ENCODE assay signal across 8 cellular contexts in the genomic region with DNA sequence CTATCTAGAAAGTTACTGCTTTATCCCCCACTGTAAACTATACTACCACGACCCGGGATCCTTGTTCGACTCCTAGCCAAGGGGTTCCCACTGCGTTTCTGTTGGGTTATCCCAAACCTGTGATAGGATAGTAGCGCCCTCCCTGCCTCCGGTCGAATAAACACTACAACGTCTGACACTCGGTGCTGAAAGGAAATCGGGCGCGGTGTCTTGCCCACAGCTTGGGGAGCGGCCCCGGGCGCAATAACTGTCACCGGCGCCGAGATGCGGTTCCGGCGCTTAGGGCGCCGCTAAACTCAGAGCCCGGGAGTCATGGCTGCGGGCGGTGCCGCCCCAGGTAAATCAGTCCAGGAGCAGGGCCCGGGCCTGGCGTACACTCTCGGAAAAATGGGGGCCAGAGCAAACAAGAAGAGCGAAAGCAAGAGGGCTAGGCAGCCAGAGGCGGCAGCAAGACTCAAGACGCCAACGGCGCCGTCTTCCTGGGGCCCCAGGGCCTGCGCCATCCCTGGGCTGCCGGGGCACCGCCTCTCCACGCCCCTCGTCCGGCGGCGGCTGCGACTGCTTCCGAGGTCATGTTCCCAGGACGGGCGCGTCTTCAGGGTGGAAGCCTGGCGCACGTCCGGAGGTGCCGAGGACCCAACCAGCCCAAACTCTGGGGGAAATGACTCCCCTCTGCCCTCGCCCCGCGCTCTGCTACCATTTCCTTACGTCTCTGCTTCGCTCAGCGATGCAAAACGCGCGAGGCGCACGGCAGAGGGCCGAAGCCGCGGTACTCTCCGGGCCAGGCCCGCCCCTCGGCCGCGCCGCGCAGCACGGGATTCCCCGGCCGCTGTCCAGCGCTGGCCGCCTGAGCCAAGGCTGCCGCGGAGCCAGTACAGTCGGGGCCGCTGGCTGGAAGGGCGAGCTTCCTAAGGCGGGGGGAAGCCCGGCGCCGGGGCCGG. TPM values are rescaled to one million over a fixed set of nuclear protein-coding genes. Genes with fewer than 3 reads are reported as not detected.
DNase-seq lines count a peak whose midpoint lies in the region; ATAC-seq, FAIRE-seq and TF ChIP-seq lines count a peak whose summit lies in the region.

A gene (plus strand): TSS at position 575 of the 941 bp plus-strand sequence. CDS start 87 bp downstream, at position 662.

- H2AFZ ChIP-seq in IMR-90 (replicated peaks; ENCODE audit: low read length, poor library complexity): peak within 1 kb of the TSS; percentile 96

- peak; percentile 23 for DNase-seq in DMS79 (lab: John Stamatoyannopoulos, UW)
- peak; percentile 74 for DNase-seq in IMR-90
- peak; percentile 76 to 78 for DNase-seq in SJCRH30
- DNase-seq in activated naive CD4-positive, alpha-beta T cell (lab: John Stamatoyannopoulos, UW): peak; percentile 48 to 72 (median 61)
- DNase-seq in frontal cortex (ENCODE audit: low spot score in 2 of 2): peak; percentile 78
- peak; percentile 84 for DNase-seq in superior temporal gyrus (ENCODE audit: extremely low spot score)

- H2AK9ac ChIP-seq in IMR-90 (replicated peaks; ENCODE audit: low read depth, low read length, poor library complexity): peak within 1 kb of the TSS; percentile 99

- TF ChIP-seq POLR2A in IMR-90 (IDR thresholded peaks at IDR 0.05; ENCODE audit: low read depth, low read length): peak; percentile 70; the same call in 1 of the 2 replicates

- peak within 1 kb of the TSS; percentile 99 for H2BK120ac ChIP-seq in IMR-90 (ENCODE audit: low read depth, low read length)

- peak within 1 kb of the TSS; percentile 84; the same call in 1 of the 2 replicates for H2AK5ac ChIP-seq in IMR-90 (ENCODE audit: low read depth, low read length)

- H3K27ac ChIP-seq in IMR-90 (ENCODE audit: insufficient read depth, low read length): peak within 1 kb of the TSS; percentile 90
- peak within 1 kb of the TSS; percentile 95 for H3K27ac ChIP-seq in SJCRH30
- H3K27ac ChIP-seq in neutrophil: peak within 1 kb of the TSS; percentile 92

- TF ChIP-seq RAD21 in IMR-90 (IDR thresholded peaks at IDR 0.05; ENCODE audit: low read length): no peak

- peak within 1 kb of the TSS; percentile 57 to 100 for H4K8ac ChIP-seq in IMR-90 (ENCODE audit: low read depth in 2 of 2, low read length in 2 of 2)

- CTCF ChIA-PET in IMR-90 (lab: Yijun Ruan, JAX): no interaction called here

- peaks cover 7% of the 10 kb centered on the region for H3K36me3 ChIP-seq in IMR-90 (ENCODE audit: control insufficient read depth, insufficient read depth, low read length)
- H3K36me3 ChIP-seq in SJCRH30: peaks cover 2% of the 10 kb centered on the region; the same call in 1 of the 2 replicates
- no peaks in the 10 kb centered on the region for H3K36me3 ChIP-seq in neutrophil

- peak within 1 kb of the TSS; percentile 95 for H2BK5ac ChIP-seq in IMR-90 (ENCODE audit: low read depth, low read length, poor library complexity, severe bottlenecking)

- peak within 1 kb of the TSS; percentile 27; the same call in 1 of the 3 replicates for H2BK15ac ChIP-seq in IMR-90 (ENCODE audit: low read depth, low read length)

- H3K79me1 ChIP-seq in IMR-90 (ENCODE audit: low read depth in 1 of 2, low read length in 2 of 2): peaks cover 6 to 40% of the 10 kb centered on the region in 2 experiments; a peak in 3 of 4 replicates

- peaks cover 10% of the 10 kb centered on the region for H4K20me1 ChIP-seq in IMR-90 (ENCODE audit: insufficient read depth, low read length)

- peak within 1 kb of the TSS; percentile 100 for H3K14ac ChIP-seq in IMR-90 (replicated peaks; ENCODE audit: low read depth, low read length)

- H4K91ac ChIP-seq in IMR-90 (ENCODE audit: insufficient read depth, low read depth, low read length): peak within 1 kb of the TSS; percentile 97

- H3K18ac ChIP-seq in IMR-90 (ENCODE audit: low read depth, low read length): peak within 1 kb of the TSS; percentile 99

- peak within 1 kb of the TSS; percentile 91 for H3K9ac ChIP-seq in IMR-90 (ENCODE audit: low read depth, low read length)

- TSS peak; percentile 42 for BruUV-seq in IMR-90 (replicated peaks; lab: Mats Ljungman, UMichigan)

- H3K4me2 ChIP-seq in IMR-90 (ENCODE audit: low read depth, low read length): peak within 1 kb of the TSS; percentile 96

- in situ Hi-C loops in IMR-90 (cut with MboI; ENCODE audit: low sequenced_read_pairs): no loop called here

- H2BK20ac ChIP-seq in IMR-90 (ENCODE audit: low read depth, low read length): peak within 1 kb of the TSS; percentile 98

- peak within 1 kb of the TSS; percentile 99 for H3K4ac ChIP-seq in IMR-90 (ENCODE audit: low read depth, low read length)

- H3K27me3 ChIP-seq in IMR-90 (ENCODE audit: control insufficient read depth, insufficient read depth, low read length): no peaks in the 10 kb centered on the region
- H3K27me3 ChIP-seq in SJCRH30: no peaks in the 10 kb centered on the region
- H3K27me3 ChIP-seq in neutrophil: no peaks in the 10 kb centered on the region

- intact Hi-C loops in IMR-90 (cut with micrococcal nuclease): no loop called here

- peak within 1 kb of the TSS; percentile 99 for H3K23ac ChIP-seq in IMR-90 (ENCODE audit: low read depth, low read length)

- WGBS in IMR-90 (ENCODE audit: extremely low coverage in 2 of 2, insufficient read length in 1 of 2), 2 experiments: 1% methylated on average over 40 of the region's 89 CpGs; no CpG with 5 or more reads in 1 of the 2 experiments

- H4K5ac ChIP-seq in IMR-90 (ENCODE audit: low read depth, low read length): peak within 1 kb of the TSS; percentile 97

- H3K9me1 ChIP-seq in IMR-90 (ENCODE audit: insufficient read depth, low read length): peaks cover 4% of the 10 kb centered on the region

- peak within 1 kb of the TSS; percentile 95 for H3K4me3 ChIP-seq in IMR-90 (ENCODE audit: insufficient read depth, low read depth, low read length)
- H3K4me3 ChIP-seq in SJCRH30: peak within 1 kb of the TSS; percentile 93
- peak within 1 kb of the TSS; percentile 74 to 90 for H3K4me3 ChIP-seq in neutrophil (ENCODE audit: low read depth in 1 of 2, low read length in 1 of 2)

- peak; percentile 16; the same call in 1 of the 2 replicates for TF ChIP-seq CTCF in IMR-90 (conservative IDR thresholded peaks at IDR 0.05; ENCODE audit: low read depth, low read length)
- no peak for TF ChIP-seq CTCF in neutrophil (IDR thresholded peaks at IDR 0.05)

- no peak for FAIRE-seq in frontal cortex (lab: Jason Lieb, UNC)

- ATAC-seq in GM21529 (IDR thresholded peaks at IDR 0.05; ENCODE audit: unreplicated experiment) (peak; percentile 82), IMR-90 (ENCODE audit: low read depth) (peak; percentile 91)

- POLR2A ChIA-PET in IMR-90 (lab: Charles Lee; ENCODE audit: unreplicated experiment): interaction anchor here (0.6 kb wide), 1 partner anchor 752 kb away, joined by 3 read pairs; no protein-coding TSS in a partner anchor

- H3K9me3 ChIP-seq in IMR-90 (ENCODE audit: control insufficient read depth, insufficient read depth, low read length) (no peaks in the 10 kb centered on the region), SJCRH30 (replicated peaks) (no peaks in the 10 kb centered on the region), neutrophil (no peaks in the 10 kb centered on the region)

- H3K56ac ChIP-seq in IMR-90 (ENCODE audit: extremely low read depth, insufficient read depth, low read length): peak within 1 kb of the TSS; percentile 88

- H3K4me1 ChIP-seq in IMR-90 (ENCODE audit: control insufficient read depth, insufficient read depth, low read length) (peaks cover 3% of the 10 kb centered on the region), SJCRH30 (peaks cover 3% of the 10 kb centered on the region; the same call in 1 of the 2 replicates), neutrophil (ENCODE audit: control insufficient read depth in 1 of 2, insufficient read depth in 1 of 2, low read depth in 1 of 2, low read length in 1 of 2) (peaks cover 38 to 66% of the 10 kb centered on the region in 2 experiments)

- dilution Hi-C loops in IMR-90 (cut with HindIII; ENCODE audit: low sequenced_read_pairs, unreplicated experiment): no loop called here

TF ChIP-seq in IMR-90, 13 proteins besides CTCF, POLR2A, EP300 and RAD21 (continues in another document):
- TF ChIP-seq BHLHE40 (IDR thresholded peaks at IDR 0.05; ENCODE audit: low read depth, low read length): peak; percentile 71; the same call in 1 of the 2 replicates
- TF ChIP-seq, protein P1, sequence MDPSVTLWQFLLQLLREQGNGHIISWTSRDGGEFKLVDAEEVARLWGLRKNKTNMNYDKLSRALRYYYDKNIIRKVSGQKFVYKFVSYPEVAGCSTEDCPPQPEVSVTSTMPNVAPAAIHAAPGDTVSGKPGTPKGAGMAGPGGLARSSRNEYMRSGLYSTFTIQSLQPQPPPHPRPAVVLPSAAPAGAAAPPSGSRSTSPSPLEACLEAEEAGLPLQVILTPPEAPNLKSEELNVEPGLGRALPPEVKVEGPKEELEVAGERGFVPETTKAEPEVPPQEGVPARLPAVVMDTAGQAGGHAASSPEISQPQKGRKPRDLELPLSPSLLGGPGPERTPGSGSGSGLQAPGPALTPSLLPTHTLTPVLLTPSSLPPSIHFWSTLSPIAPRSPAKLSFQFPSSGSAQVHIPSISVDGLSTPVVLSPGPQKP (IDR thresholded peaks at IDR 0.05; ENCODE audit: borderline replicate concordance, low read depth, low read length): no peak
- no peak for TF ChIP-seq RFX5 (IDR thresholded peaks at IDR 0.05; ENCODE audit: low read depth, low read length)
- TF ChIP-seq CEBPB (IDR thresholded peaks at IDR 0.05; ENCODE audit: low read depth, low read length): no peak
- no peak for TF ChIP-seq SMC3 (IDR thresholded peaks at IDR 0.05; ENCODE audit: low read depth, low read length)
- TF ChIP-seq FOS (IDR thresholded peaks at IDR 0.05; ENCODE audit: low read depth, low read length): no peak
- TF ChIP-seq, protein P2, sequence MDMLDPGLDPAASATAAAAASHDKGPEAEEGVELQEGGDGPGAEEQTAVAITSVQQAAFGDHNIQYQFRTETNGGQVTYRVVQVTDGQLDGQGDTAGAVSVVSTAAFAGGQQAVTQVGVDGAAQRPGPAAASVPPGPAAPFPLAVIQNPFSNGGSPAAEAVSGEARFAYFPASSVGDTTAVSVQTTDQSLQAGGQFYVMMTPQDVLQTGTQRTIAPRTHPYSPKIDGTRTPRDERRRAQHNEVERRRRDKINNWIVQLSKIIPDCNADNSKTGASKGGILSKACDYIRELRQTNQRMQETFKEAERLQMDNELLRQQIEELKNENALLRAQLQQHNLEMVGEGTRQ (IDR thresholded peaks at IDR 0.05; ENCODE audit: low read depth, low read length): no peak
- TF ChIP-seq MAZ (IDR thresholded peaks at IDR 0.05; ENCODE audit: borderline replicate concordance, low read depth, low read length): peak; percentile 75; the same call in 1 of the 2 replicates
- TF ChIP-seq RCOR1 (IDR thresholded peaks at IDR 0.05; ENCODE audit: insufficient replicate concordance, low read length): no peak
- TF ChIP-seq CHD1 (IDR thresholded peaks at IDR 0.05; ENCODE audit: low read depth, low read length): 0 out of 2 replicates have a peak, but pooled peaks have one; percentile 41
- no peak for TF ChIP-seq NFE2L2 (IDR thresholded peaks at IDR 0.05; ENCODE audit: low read depth, low read length)

RNA-seq across cellular contexts. Expression of the gene that starts here (rescaled TPM):
- total RNA-seq in IMR-90 (2012; rRNA removed): 18.8 and 30.3 TPM in 2 replicates
- 36.4 and 39.9 TPM in 2 replicates for polyA plus RNA-seq in IMR-90 (2012; rRNA removed)
- polyA plus RNA-seq in IMR-90 (2012; cell fraction: cytosol; rRNA removed): 39.8 and 45.8 TPM in 2 replicates
- polyA plus RNA-seq in IMR-90 (2012; cell fraction: nucleus; rRNA removed; ENCODE audit: low replicate concordance): 38.6 and 56.4 TPM in 2 replicates
- 85.9 and 97.0 TPM in 2 replicates for total RNA-seq in SJCRH30 (2014; rRNA removed; shearing (Covaris generic))
- 62.8 TPM for total RNA-seq in frontal cortex

Comparison
In these comparisons a context has a peak if more than half of its experiments do, and no peak if none do; other contexts are left out.
1. Peak in every context shown above with its lines: DNase-seq, ATAC-seq, H3K4me3 ChIP-seq and H3K27ac ChIP-seq.
2. DNase-seq: peak in every context shown above with its lines; median percentile 84 in superior temporal gyrus; 78 in frontal cortex; 77 in SJCRH30; 74 in IMR-90; 61 in activated naive CD4-positive, alpha-beta T cell; 23 in DMS79.